Comparison of ENCODE assay signal across 18 cellular contexts in genomic region chr6:34926655-34927054, GRCh38. TPM values are rescaled to one million over a fixed set of nuclear protein-coding genes. Genes with fewer than 3 reads are reported as not detected.
DNase-seq lines count a peak whose midpoint lies in the region; ATAC-seq and TF ChIP-seq lines count a peak whose summit lies in the region.
"Had no signal": no experiment of that assay in that cellular context is flagged by ENCODE, and none has a peak within 500 bp of the region (broad histone marks: within the 10 kb centered on the region; RNA-seq: fewer than 3 reads in every experiment).

No MANE protein-coding gene starts in this region.

- in situ Hi-C loops in IMR-90 (cut with MboI; ENCODE audit: low sequenced_read_pairs) (no loop called here), mammary epithelial cell (cut with MboI; ENCODE audit: low sequenced_read_pairs in 2 of 2) (no loop called here)

- H3K27me3 ChIP-seq in IMR-90 (ENCODE audit: control insufficient read depth, insufficient read depth, low read length) (no peaks in the 10 kb centered on the region), mammary epithelial cell (ENCODE audit: insufficient read depth, low read length) (no peaks in the 10 kb centered on the region)
- H3K27me3 ChIP-seq: BLaER1, heart left ventricle had no signal

- H2BK5ac ChIP-seq in IMR-90 (ENCODE audit: low read depth, low read length, poor library complexity, severe bottlenecking): no peak overlapping the region

- no peak overlapping the region for H3K4ac ChIP-seq in IMR-90 (ENCODE audit: low read depth, low read length)

- H3K9me3 ChIP-seq in IMR-90 (ENCODE audit: control insufficient read depth, insufficient read depth, low read length) (no peaks in the 10 kb centered on the region), mammary epithelial cell (replicated peaks; ENCODE audit: insufficient read depth, low read length) (no peaks in the 10 kb centered on the region)
- H3K9me3 ChIP-seq: BLaER1, heart left ventricle had no signal

- no peak overlapping the region for H3K23ac ChIP-seq in IMR-90 (ENCODE audit: low read depth, low read length)

- peak; percentile 85 for ATAC-seq in IMR-90 (ENCODE audit: low read depth)
- no peak for ATAC-seq in T-cell (replicated peaks in 1 of 4)
- ATAC-seq in GM21723 (IDR thresholded peaks at IDR 0.05; ENCODE audit: unreplicated experiment): no peak
- no peak for ATAC-seq in GM21619 (IDR thresholded peaks at IDR 0.05; ENCODE audit: unreplicated experiment)
- ATAC-seq: heart left ventricle, HepG2 had no signal

- no peak overlapping the region for H2AK5ac ChIP-seq in IMR-90 (ENCODE audit: low read depth, low read length)

- no peak overlapping the region for H3K27ac ChIP-seq in IMR-90 (ENCODE audit: insufficient read depth, low read length)
- no peak overlapping the region for H3K27ac ChIP-seq in mammary epithelial cell (ENCODE audit: insufficient read depth, low read depth, low read length)
- H3K27ac ChIP-seq: BLaER1, heart left ventricle had no signal

- no peak overlapping the region for H3K27ac Mint-ChIP-seq in T-cell

- H3K4me3 Mint-ChIP-seq in T-cell: no peak overlapping the region

- H3K9me3 Mint-ChIP-seq in T-cell: no peaks in the 10 kb centered on the region

- DNase-seq in Daoy (ENCODE audit: low read depth) (peak; percentile 79), IMR-90 (peak; percentile 64), mammary epithelial cell (peak; percentile 68), myocyte (ENCODE audit: low read depth) (peak; percentile 36), T-cell (no peak), NCI-H446 treated with DMSO at 0.1 percent for 48 hours (lab: John Stamatoyannopoulos, UW) (no peak)
- DNase-seq: activated naive CD4-positive, alpha-beta T cell treated with anti-CD3 and anti-CD28 coated beads, Interleukin-2, amount 50 U/mL, for 16 hours; cerebellar nuclear complex; DND-41; heart left ventricle; NCI-H1092 treated with DMSO at 0.1 percent for 48 hours; NCI-H2171; posterior cingulate gyrus; SW 1271 had no signal

- H3K36me3 Mint-ChIP-seq in T-cell: peaks cover 2% of the 10 kb centered on the region

- no peaks in the 10 kb centered on the region for H3K36me3 ChIP-seq in IMR-90 (ENCODE audit: control insufficient read depth, insufficient read depth, low read length)
- H3K36me3 ChIP-seq in mammary epithelial cell (ENCODE audit: insufficient read depth, low read length): no peaks in the 10 kb centered on the region
- H3K36me3 ChIP-seq: heart left ventricle had no signal

- BruUV-seq in IMR-90 (replicated peaks; lab: Mats Ljungman, UMichigan) (no TSS peak), mammary epithelial cell (replicated peaks; lab: Mats Ljungman, UMichigan) (no TSS peak)

- H3K79me1 ChIP-seq in IMR-90 (ENCODE audit: low read depth in 1 of 2, low read length in 2 of 2): peaks cover 12 to 14% of the 10 kb centered on the region in 2 experiments; a peak in 3 of 4 replicates

- H3K9ac ChIP-seq in IMR-90 (ENCODE audit: low read depth, low read length) (no peak overlapping the region), mammary epithelial cell (ENCODE audit: insufficient read depth, low read length) (no peak overlapping the region)
- H3K9ac ChIP-seq: BLaER1 had no signal

- H3K4me1 ChIP-seq in IMR-90 (ENCODE audit: control insufficient read depth, insufficient read depth, low read length) (no peaks in the 10 kb centered on the region; the same call in 1 of the 2 replicates), mammary epithelial cell (ENCODE audit: insufficient read depth, low read length) (peaks cover 21% of the 10 kb centered on the region)
- H3K4me1 ChIP-seq: BLaER1 had no signal

- H3K4me3 ChIP-seq in IMR-90 (ENCODE audit: insufficient read depth, low read depth, low read length) (no peak overlapping the region), mammary epithelial cell (replicated peaks in 1 of 3; ENCODE audit: insufficient read depth in 1 of 3, low read depth in 2 of 3, low read length in 3 of 3) (no peak overlapping the region)
- H3K4me3 ChIP-seq: BLaER1, heart left ventricle had no signal

- H2AFZ ChIP-seq in IMR-90 (replicated peaks; ENCODE audit: low read length, poor library complexity): no peak overlapping the region
- H2AFZ ChIP-seq in mammary epithelial cell (ENCODE audit: low read depth, low read length): no peak overlapping the region

- no peak overlapping the region for H3K56ac ChIP-seq in IMR-90 (ENCODE audit: extremely low read depth, insufficient read depth, low read length)

- TF ChIP-seq POLR2A in IMR-90 (IDR thresholded peaks at IDR 0.05; ENCODE audit: low read depth, low read length): no peak

- no peak overlapping the region for H4K91ac ChIP-seq in IMR-90 (ENCODE audit: insufficient read depth, low read depth, low read length)

- H3K79me2 ChIP-seq in mammary epithelial cell (ENCODE audit: insufficient read depth, low read length): peaks cover 8% of the 10 kb centered on the region

- no peak for TF ChIP-seq CTCF in IMR-90 (conservative IDR thresholded peaks at IDR 0.05; ENCODE audit: low read depth, low read length)
- TF ChIP-seq CTCF in mammary epithelial cell (conservative IDR thresholded peaks at IDR 0.05 in 1 of 2, IDR thresholded peaks at IDR 0.05 in 1 of 2; ENCODE audit: extremely low read depth in 1 of 2, insufficient read depth in 1 of 2, low read depth in 1 of 2, low read length in 2 of 2): no peak

- H4K20me1 ChIP-seq in IMR-90 (ENCODE audit: insufficient read depth, low read length) (peaks cover 30% of the 10 kb centered on the region; the same call in 1 of the 2 replicates), mammary epithelial cell (ENCODE audit: insufficient read depth, low read length) (no peaks in the 10 kb centered on the region)

- H2BK120ac ChIP-seq in IMR-90 (ENCODE audit: low read depth, low read length): no peak overlapping the region

- POLR2A ChIA-PET in IMR-90 (lab: Charles Lee; ENCODE audit: unreplicated experiment) (no interaction called here), T-cell (lab: Charles Lee) (no interaction called here)

- no peak overlapping the region for H3K14ac ChIP-seq in IMR-90 (replicated peaks; ENCODE audit: low read depth, low read length)

- H2BK15ac ChIP-seq in IMR-90 (ENCODE audit: low read depth, low read length): no peak overlapping the region

- H3K4me2 ChIP-seq in IMR-90 (ENCODE audit: low read depth, low read length) (no peak overlapping the region), mammary epithelial cell (ENCODE audit: insufficient read depth, low read depth, low read length) (no peak overlapping the region)
- H3K4me2 ChIP-seq: BLaER1 had no signal

- no peaks in the 10 kb centered on the region for H3K27me3 Mint-ChIP-seq in T-cell

- no peak overlapping the region for H4K5ac ChIP-seq in IMR-90 (ENCODE audit: low read depth, low read length)

- intact Hi-C loops in IMR-90 (cut with micrococcal nuclease) (no loop called here), mammary epithelial cell (cut with micrococcal nuclease) (no loop called here)

- H2AK9ac ChIP-seq in IMR-90 (replicated peaks; ENCODE audit: low read depth, low read length, poor library complexity): no peak overlapping the region

- H3K4me1 Mint-ChIP-seq in T-cell: peaks cover 14% of the 10 kb centered on the region in 3 donors

- H2BK20ac ChIP-seq in IMR-90 (ENCODE audit: low read depth, low read length): no peak overlapping the region

- CTCF ChIA-PET in IMR-90 (lab: Yijun Ruan, JAX): no interaction called here
- CTCF ChIA-PET in mammary epithelial cell (lab: Charles Lee; ENCODE audit: low non-redundant PET): interaction anchor here (0.6 kb wide), 2 partner anchors 20 to 330 kb away, joined by 4 read pairs; no protein-coding TSS in a partner anchor
- CTCF ChIA-PET in T-cell (lab: Charles Lee): no interaction called here

- H3K9me1 ChIP-seq in IMR-90 (ENCODE audit: insufficient read depth, low read length): peaks cover 14% of the 10 kb centered on the region; the same call in 1 of the 2 replicates

- dilution Hi-C loops in IMR-90 (cut with HindIII; ENCODE audit: low sequenced_read_pairs, unreplicated experiment) (no loop called here), mammary epithelial cell (cut with HindIII; ENCODE audit: low sequenced_read_pairs) (no loop called here)

- no peak overlapping the region for H4K8ac ChIP-seq in IMR-90 (ENCODE audit: low read depth in 2 of 2, low read length in 2 of 2)

- TF ChIP-seq RAD21 in IMR-90 (IDR thresholded peaks at IDR 0.05; ENCODE audit: low read length): no peak

- H3K18ac ChIP-seq in IMR-90 (ENCODE audit: low read depth, low read length): no peak overlapping the region

TF ChIP-seq in IMR-90, 13 proteins besides CTCF, POLR2A, EP300 and RAD21:
- TF ChIP-seq MAZ (IDR thresholded peaks at IDR 0.05; ENCODE audit: borderline replicate concordance, low read depth, low read length) (no peak), RFX5 (IDR thresholded peaks at IDR 0.05; ENCODE audit: low read depth, low read length) (peak; percentile 74; the same call in 1 of the 2 replicates), CEBPB (IDR thresholded peaks at IDR 0.05; ENCODE audit: low read depth, low read length) (peak; percentile 35; the same call in 1 of the 2 replicates)
TF ChIP-seq in IMR-90: peak in this region for 2.

RNA-seq across cellular contexts. Expression of gene ANKS1A, which starts 37.6 kb away (rescaled TPM):
- total RNA-seq in Daoy (2014; rRNA removed; shearing (Covaris generic)): 10.3 and 14.8 TPM in 2 replicates
- total RNA-seq in IMR-90 (2012; rRNA removed) (7.5 and 7.8 TPM in 2 replicates), mammary epithelial cell (10 to 100 TPM; 15.7 to 19.7 TPM), myocyte (70.6 and 90.2 TPM in 2 replicates), T-cell (10 to 100 TPM; 11.1 to 14.4 (median 11.7) TPM)
- polyA plus RNA-seq in IMR-90 (2012; rRNA removed) (7.1 and 7.2 TPM in 2 replicates), mammary epithelial cell (7.2 TPM)
- 4.5 and 4.9 TPM in 2 replicates for polyA plus RNA-seq in IMR-90 (2012; cell fraction: cytosol; rRNA removed)
- polyA plus RNA-seq in IMR-90 (2012; cell fraction: nucleus; rRNA removed; ENCODE audit: low replicate concordance): 9.4 and 11.8 TPM in 2 replicates
- polyA minus RNA-seq in mammary epithelial cell: 41.9 TPM
- 53.0 TPM for polyA plus RNA-seq in myocyte (2012)

RNA-seq across cellular contexts. Expression of gene TAF11, which starts 38.8 kb away (rescaled TPM):
- total RNA-seq in Daoy (2014; rRNA removed; shearing (Covaris generic)): 72.7 and 94.0 TPM in 2 replicates
- total RNA-seq in IMR-90 (2012; rRNA removed) (12.7 and 24.2 TPM in 2 replicates), mammary epithelial cell (10 to 100 TPM; 11.0 to 16.4 TPM), myocyte (33.1 and 38.6 TPM in 2 replicates), T-cell (10 to 100 TPM; 22.7 to 35.1 (median 25.7) TPM)
- polyA plus RNA-seq in IMR-90 (2012; rRNA removed) (17.4 and 23.3 TPM in 2 replicates), mammary epithelial cell (16.4 TPM)
- 5.1 and 9.3 TPM in 2 replicates for polyA plus RNA-seq in IMR-90 (2012; cell fraction: cytosol; rRNA removed)
- polyA plus RNA-seq in IMR-90 (2012; cell fraction: nucleus; rRNA removed; ENCODE audit: low replicate concordance): 4.8 and 25.3 TPM in 2 replicates
- polyA minus RNA-seq in mammary epithelial cell: 11.2 TPM
- 32.2 TPM for polyA plus RNA-seq in myocyte (2012)

Comparison
In these comparisons a context has a peak if more than half of its experiments do, and no peak if none do; other contexts are left out.
1. DNase-seq: peak in Daoy (single experiment), IMR-90 (single experiment), mammary epithelial cell (single experiment) and myocyte (single experiment); none in T-cell (0 of 34) and NCI-H446 treated with DMSO at 0.1 percent for 48 hours (single experiment).